Comparison of ENCODE assay signal across 20 cellular contexts in the genomic region with DNA sequence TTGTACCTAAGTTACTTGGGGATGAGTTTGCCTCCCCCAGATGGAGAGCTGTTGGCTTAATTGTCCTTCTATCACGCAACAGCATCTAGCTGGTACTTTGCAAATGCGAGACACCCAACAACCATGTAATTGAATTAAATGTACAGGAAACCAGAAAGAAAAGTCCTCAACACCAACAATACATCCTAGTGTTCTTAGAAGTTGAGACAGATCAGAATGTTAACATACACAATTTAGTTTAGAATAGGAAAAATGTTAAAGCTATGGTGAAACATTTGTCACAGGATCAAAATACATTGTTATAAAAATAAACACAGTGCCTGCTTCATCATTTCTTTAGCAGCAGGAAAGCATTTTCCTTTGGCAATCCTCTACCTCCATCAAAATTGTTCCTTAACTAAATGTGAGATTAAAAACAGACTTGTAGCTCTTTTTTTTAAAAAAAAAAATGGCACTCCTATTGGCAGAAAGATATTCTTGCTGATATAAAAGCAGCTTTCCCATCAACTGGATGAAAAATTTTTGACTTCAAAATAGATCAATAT.
DNase-seq lines count a peak whose midpoint lies in the region; ATAC-seq, FAIRE-seq and TF ChIP-seq lines count a peak whose summit lies in the region.
"Had no signal": no experiment of that assay in that cellular context is flagged by ENCODE, and none has a peak within 500 bp of the region (broad histone marks: within the 10 kb centered on the region; RNA-seq: fewer than 3 reads in every experiment).

No MANE protein-coding gene starts in this region.

- H3K4me3 ChIP-seq in A673 (ENCODE audit: low read depth, low read length, poor library complexity, severe bottlenecking): no peak overlapping the region
- no peak overlapping the region for H3K4me3 ChIP-seq in adipocyte (ENCODE audit: low read length)
- no peak overlapping the region for H3K4me3 ChIP-seq in kidney (ENCODE audit: low read length in 2 of 2)
- no peak overlapping the region for H3K4me3 ChIP-seq in CD8-positive, alpha-beta memory T cell (ENCODE audit: low read length)
- H3K4me3 ChIP-seq: GM23248, HAP-1 had no signal

- no peak overlapping the region for H3K4me3 Mint-ChIP-seq in neural crest cell
- no peak overlapping the region for H3K4me3 Mint-ChIP-seq in CD8-positive, alpha-beta memory T cell
- H3K4me3 Mint-ChIP-seq: CD4-positive, CD25-positive, alpha-beta regulatory T cell had no signal

- ATAC-seq in activated CD4-positive, CD25-positive, alpha-beta regulatory T cell treated with anti-CD3 and anti-CD28 coated beads, Interleukin-2, amount 50 U/mL, for 24 hours: no peak

- no peaks in the 10 kb centered on the region for H3K36me3 ChIP-seq in A673 (ENCODE audit: insufficient read depth, low read length, poor library complexity, severe bottlenecking)
- no peaks in the 10 kb centered on the region for H3K36me3 ChIP-seq in adipocyte (ENCODE audit: control insufficient read depth, insufficient read depth, low read length, severe bottlenecking)
- no peaks in the 10 kb centered on the region for H3K36me3 ChIP-seq in kidney (ENCODE audit: control insufficient read depth in 1 of 2, insufficient read depth in 2 of 2, low read length in 2 of 2)
- H3K36me3 ChIP-seq in CD8-positive, alpha-beta memory T cell (ENCODE audit: insufficient read depth, low read length): no peaks in the 10 kb centered on the region
- H3K36me3 ChIP-seq: BE2C, HAP-1 had no signal

- no peak overlapping the region for H3K9ac ChIP-seq in adipocyte (ENCODE audit: low read length)
- no peak overlapping the region for H3K9ac ChIP-seq in kidney (ENCODE audit: low read length in 2 of 2)
- H3K9ac ChIP-seq: GM23248 had no signal

- H3K27ac ChIP-seq in A673 (ENCODE audit: low read depth, low read length, poor library complexity, severe bottlenecking): no peak overlapping the region
- H3K27ac ChIP-seq in kidney (ENCODE audit: low read depth in 2 of 2, low read length in 2 of 2): no peak overlapping the region
- no peak overlapping the region for H3K27ac ChIP-seq in CD8-positive, alpha-beta memory T cell (ENCODE audit: low read depth, low read length)
- H3K27ac ChIP-seq: GM23248 had no signal

- peaks cover 13% of the 10 kb centered on the region for H3K4me1 Mint-ChIP-seq in neural crest cell
- no peaks in the 10 kb centered on the region for H3K4me1 Mint-ChIP-seq in CD8-positive, alpha-beta memory T cell
- H3K4me1 Mint-ChIP-seq: CD4-positive, CD25-positive, alpha-beta regulatory T cell had no signal

- no peak for TF ChIP-seq CTCF in A673 (conservative IDR thresholded peaks at IDR 0.05; ENCODE audit: low read depth, low read length)
- no peak for TF ChIP-seq CTCF in neural crest cell (conservative IDR thresholded peaks at IDR 0.05)
- no peak for TF ChIP-seq CTCF in kidney (IDR thresholded peaks at IDR 0.05; ENCODE audit: borderline replicate concordance, extremely low read depth, insufficient read depth)

- peaks cover 8% of the 10 kb centered on the region for H3K36me3 Mint-ChIP-seq in neural crest cell (ENCODE audit: low read depth)
- H3K36me3 Mint-ChIP-seq in CD8-positive, alpha-beta memory T cell: no peaks in the 10 kb centered on the region
- H3K36me3 Mint-ChIP-seq: CD4-positive, CD25-positive, alpha-beta regulatory T cell had no signal

- intact Hi-C loops in A673 (cut with micrococcal nuclease; ENCODE audit: unreplicated experiment) (no loop called here), kidney (cut with DNase I) (no loop called here)

- peaks cover 12% of the 10 kb centered on the region for H3K9me3 Mint-ChIP-seq in neural crest cell
- peaks cover 0 to 7% (median 4%) of the 10 kb centered on the region in 5 donors for H3K9me3 Mint-ChIP-seq in CD8-positive, alpha-beta memory T cell

- no peaks in the 10 kb centered on the region for H3K27me3 Mint-ChIP-seq in neural crest cell (ENCODE audit: low read depth)
- no peaks in the 10 kb centered on the region for H3K27me3 Mint-ChIP-seq in CD8-positive, alpha-beta memory T cell
- H3K27me3 Mint-ChIP-seq: CD4-positive, CD25-positive, alpha-beta regulatory T cell had no signal

- H3K9me3 ChIP-seq in A673 (ENCODE audit: low read depth, low read length, poor library complexity, severe bottlenecking): no peaks in the 10 kb centered on the region
- H3K9me3 ChIP-seq in adipocyte (ENCODE audit: control insufficient read depth, low read length): no peaks in the 10 kb centered on the region
- no peaks in the 10 kb centered on the region for H3K9me3 ChIP-seq in kidney (ENCODE audit: control insufficient read depth in 1 of 2, low read length in 2 of 2)
- no peaks in the 10 kb centered on the region for H3K9me3 ChIP-seq in CD8-positive, alpha-beta memory T cell (ENCODE audit: low read length)
- H3K9me3 ChIP-seq: BE2C, Caco-2, HAP-1 had no signal

- H3K27me3 ChIP-seq in A673 (replicated peaks; ENCODE audit: insufficient read depth, low read depth, low read length, poor library complexity) (no peaks in the 10 kb centered on the region), adipocyte (replicated peaks; ENCODE audit: control insufficient read depth, insufficient read depth, low read length) (no peaks in the 10 kb centered on the region)
- H3K27me3 ChIP-seq in CD8-positive, alpha-beta memory T cell (ENCODE audit: insufficient read depth, low read length, poor library complexity, severe bottlenecking): no peaks in the 10 kb centered on the region
- H3K27me3 ChIP-seq: BE2C had no signal

- H3K4me1 ChIP-seq in A673 (ENCODE audit: insufficient read depth, low read length, poor library complexity, severe bottlenecking) (no peaks in the 10 kb centered on the region), adipocyte (ENCODE audit: control insufficient read depth, insufficient read depth, low read length) (no peaks in the 10 kb centered on the region), kidney (ENCODE audit: control insufficient read depth in 1 of 2, insufficient read depth in 1 of 2, low read depth in 1 of 2, low read length in 2 of 2) (no peaks in the 10 kb centered on the region)
- no peaks in the 10 kb centered on the region for H3K4me1 ChIP-seq in CD8-positive, alpha-beta memory T cell (ENCODE audit: insufficient read depth, low read length)
- H3K4me1 ChIP-seq: BE2C, Caco-2 had no signal

- FAIRE-seq in kidney (lab: Jason Lieb, UNC): no peak
- FAIRE-seq: D721Med, GM12892, GM18507 had no signal

- no TSS peak for BruUV-seq in A673 (replicated peaks; lab: Mats Ljungman, UMichigan)

- CTCF ChIA-PET in A673 (lab: Charles Lee): no interaction called here
- CTCF ChIA-PET in CD8-positive, alpha-beta memory T cell (lab: Charles Lee): no interaction called here

- DNase-seq in A673 (ENCODE audit: low spot score) (peak; percentile 57), adipocyte (ENCODE audit: low read depth) (peak; percentile 59), fibroblast of peridontal ligament (ENCODE audit: extremely low read depth) (peak; percentile 83), neural crest cell (ENCODE audit: low read depth, low spot score) (no peak), kidney (no peak)
- no peak for DNase-seq in activated CD8-positive, alpha-beta memory T cell treated with anti-CD3 and anti-CD28 coated beads, Interleukin-2, amount 50 U/mL, for 48 hours
- no peak for DNase-seq in CD8-positive, alpha-beta memory T cell
- DNase-seq: 8988T; ACHN; BE2C; C1 segment of cervical spinal cord; Caco-2; CD4-positive, CD25-positive, alpha-beta regulatory T cell; GDM1; GM23248 had no signal

- peak overlapping the region; percentile 73 for H3K27ac Mint-ChIP-seq in neural crest cell (ENCODE audit: unreplicated experiment)
- no peak overlapping the region for H3K27ac Mint-ChIP-seq in CD8-positive, alpha-beta memory T cell
- H3K27ac Mint-ChIP-seq: CD4-positive, CD25-positive, alpha-beta regulatory T cell had no signal

- POLR2A ChIA-PET in A673 (lab: Charles Lee; ENCODE audit: low non-redundant PET): no interaction called here
- POLR2A ChIA-PET in CD8-positive, alpha-beta memory T cell (lab: Charles Lee): no interaction called here

Comparison
In these comparisons a context has a peak if more than half of its experiments do, and no peak if none do; other contexts are left out.
1. DNase-seq: peak in A673 (single experiment), adipocyte (single experiment) and fibroblast of peridontal ligament (single experiment); none in neural crest cell (single experiment), activated CD8-positive, alpha-beta memory T cell treated with anti-CD3 and anti-CD28 coated beads, Interleukin-2, amount 50 U/mL, for 48 hours (single experiment), kidney (single experiment) and CD8-positive, alpha-beta memory T cell (0 of 5).